In genomic region chr2:44803100-44803424, GRCh38 we compare ENCODE assay signal across 25 cellular contexts.
DNase-seq lines count a peak whose midpoint lies in the region; ATAC-seq, FAIRE-seq and TF ChIP-seq lines count a peak whose summit lies in the region.
"Had no signal": no experiment of that assay in that cellular context is flagged by ENCODE, and none has a peak within 500 bp of the region (broad histone marks: within the 10 kb centered on the region; RNA-seq: fewer than 3 reads in every experiment).

No MANE protein-coding gene starts in this region.

- peak; percentile 12 for ATAC-seq in stimulated activated naive CD8-positive, alpha-beta T cell treated with anti-CD3 and anti-CD28 coated beads, Interleukin-15, amount 100 ng/mL, for 72 hours
- ATAC-seq in stimulated activated naive CD8-positive, alpha-beta T cell treated with anti-CD3 and anti-CD28 coated beads, Interleukin-15, Interleukin-2, amounts not matched to agents 100 U/mL and 50 U/mL, for 24 hours: no peak
- no peak for ATAC-seq in naive B cell (ENCODE audit: low read depth in 2 of 2)
- no peak for ATAC-seq in GM19467 (IDR thresholded peaks at IDR 0.05; ENCODE audit: unreplicated experiment)
- ATAC-seq: esophagus mucosa, lower lobe of right lung had no signal

- WGBS in ectodermal cell, 2 experiments: 0% methylated on average over 6 to 10 of the region's 10 CpGs

- peaks cover 100% of the 10 kb centered on the region for H3K27me3 ChIP-seq in ectodermal cell (ENCODE audit: control insufficient read depth, insufficient read depth, low read length, poor library complexity, severe bottlenecking)

- peaks cover 30% of the 10 kb centered on the region for H3K4me1 ChIP-seq in ectodermal cell (ENCODE audit: control insufficient read depth, insufficient read depth, low read length)
- H3K4me1 ChIP-seq: foreskin keratinocyte had no signal

- no peak for DNase-seq in stimulated activated naive CD8-positive, alpha-beta T cell treated with anti-CD3 and anti-CD28 coated beads, Interleukin-15, amount 100 ng/mL, for 72 hours
- no peak for DNase-seq in stimulated activated naive CD8-positive, alpha-beta T cell treated with anti-CD3 and anti-CD28 coated beads, Interleukin-15, Interleukin-2, amounts not matched to agents 100 U/mL and 50 U/mL, for 24 hours
- DNase-seq in naive B cell (no peak), type B pancreatic cell (ENCODE audit: extremely low spot score, unreplicated experiment) (no peak), NCI-H146 treated with DMSO at 0.1 percent for 48 hours (lab: John Stamatoyannopoulos, UW; ENCODE audit: unreplicated experiment) (no peak), GM12891 (ENCODE audit: insufficient read length, low spot score) (no peak)
- DNase-seq: activated CD4-positive, alpha-beta T cell treated with anti-CD3 and anti-CD28 coated beads, Interleukin-2, amount 50 U/mL, for 48 hours; activated naive CD8-positive, alpha-beta T cell treated with anti-CD3 and anti-CD28 coated beads, Interleukin-2, amount 10 ng/mL, durations not matched to agents 7 days and 5 days; Calu3; effector CD8-positive, alpha-beta T cell; foreskin keratinocyte; lower lobe of right lung; NCI-H1436 treated with DMSO at 0.1 percent for 48 hours; NCI-H510A; SHP77; stimulated activated CD4-positive, alpha-beta T cell treated with anti-CD3 and anti-CD28 coated beads, Interleukin-4, amount 100 ng/mL, for 4 hours; SW 1271; T1000 had no signal

- no peak for FAIRE-seq in GM12891 (lab: Jason Lieb, UNC)
- FAIRE-seq: GM12892 had no signal

- no peak for TF ChIP-seq POLR2A in GM12891 (IDR thresholded peaks at IDR 0.05; ENCODE audit: low read depth, low read length)

- peak overlapping the region; percentile 25 for H3K4me3 ChIP-seq in ectodermal cell (ENCODE audit: insufficient read depth, low read depth, low read length)
- H3K4me3 ChIP-seq: BLaER1 treated with 17β-estradiol and CSF1 and Interleukin-3, amounts not matched to agents 10 nM and 100 nM had no signal

- H3K36me3 Mint-ChIP-seq in naive B cell: no peaks in the 10 kb centered on the region
- H3K36me3 Mint-ChIP-seq in type B pancreatic cell: no peaks in the 10 kb centered on the region
- H3K36me3 Mint-ChIP-seq: activated naive CD8-positive, alpha-beta T cell treated with anti-CD3 and anti-CD28 coated beads, Interleukin-2, amount 10 ng/mL, durations not matched to agents 7 days and 5 days had no signal

- no peaks in the 10 kb centered on the region for H3K9me3 Mint-ChIP-seq in stimulated activated naive CD8-positive, alpha-beta T cell treated with anti-CD3 and anti-CD28 coated beads, Interleukin-15, amount 100 ng/mL, for 72 hours
- peaks cover 0 to 2% (median 0%) of the 10 kb centered on the region in 7 donors for H3K9me3 Mint-ChIP-seq in naive B cell
- no peaks in the 10 kb centered on the region for H3K9me3 Mint-ChIP-seq in type B pancreatic cell
- H3K9me3 Mint-ChIP-seq: activated naive CD8-positive, alpha-beta T cell treated with anti-CD3 and anti-CD28 coated beads, Interleukin-2, amount 10 ng/mL, durations not matched to agents 7 days and 5 days; activated T-helper 2 cell treated with anti-CD3 and anti-CD28 coated beads, Interferon-gamma antibody, Interleukin-2, Interleukin-4, amounts not matched to agents 10 μg/mL and 5 μg/mL and 100 μg/mL, durations not matched to agents 14 hours and 24 hours and 36 hours had no signal

- H3K4me3 Mint-ChIP-seq in stimulated activated naive CD8-positive, alpha-beta T cell treated with anti-CD3 and anti-CD28 coated beads, Interleukin-15, amount 100 ng/mL, for 72 hours: no peak overlapping the region
- H3K4me3 Mint-ChIP-seq in naive B cell (peak overlapping the region in 6 of 8 donors; percentile 45 to 85 (median 60)), type B pancreatic cell (peak overlapping the region; percentile 70)
- H3K4me3 Mint-ChIP-seq: activated naive CD8-positive, alpha-beta T cell treated with anti-CD3 and anti-CD28 coated beads, Interleukin-2, amount 10 ng/mL, durations not matched to agents 7 days and 5 days had no signal

- no peak overlapping the region for H3K27ac Mint-ChIP-seq in stimulated activated naive CD8-positive, alpha-beta T cell treated with anti-CD3 and anti-CD28 coated beads, Interleukin-15, amount 100 ng/mL, for 72 hours
- H3K27ac Mint-ChIP-seq in naive B cell (no peak overlapping the region), type B pancreatic cell (no peak overlapping the region)
- H3K27ac Mint-ChIP-seq: activated naive CD8-positive, alpha-beta T cell treated with anti-CD3 and anti-CD28 coated beads, Interleukin-2, amount 10 ng/mL, durations not matched to agents 7 days and 5 days; activated T-helper 2 cell treated with anti-CD3 and anti-CD28 coated beads, Interferon-gamma antibody, Interleukin-2, Interleukin-4, amounts not matched to agents 10 μg/mL and 5 μg/mL and 100 μg/mL, durations not matched to agents 14 hours and 24 hours and 36 hours had no signal

- H3K36me3 ChIP-seq in ectodermal cell (ENCODE audit: control insufficient read depth, insufficient read depth, low read length): no peaks in the 10 kb centered on the region
- H3K36me3 ChIP-seq: BLaER1 treated with 17β-estradiol and CSF1 and Interleukin-3, amounts not matched to agents 10 nM and 100 nM; lower lobe of right lung had no signal

- TF ChIP-seq CTCF in type B pancreatic cell (conservative IDR thresholded peaks at IDR 0.05): no peak

- peaks cover 27% of the 10 kb centered on the region for H3K4me1 Mint-ChIP-seq in stimulated activated naive CD8-positive, alpha-beta T cell treated with anti-CD3 and anti-CD28 coated beads, Interleukin-15, amount 100 ng/mL, for 72 hours
- peaks cover 23 to 44% (median 38%) of the 10 kb centered on the region in 3 donors for H3K4me1 Mint-ChIP-seq in naive B cell
- H3K4me1 Mint-ChIP-seq in type B pancreatic cell (ENCODE audit: unreplicated experiment): peaks cover 4% of the 10 kb centered on the region

- H3K27ac ChIP-seq in ectodermal cell (ENCODE audit: insufficient read depth, low read depth, low read length, poor library complexity, severe bottlenecking): no peak overlapping the region
- H3K27ac ChIP-seq: BLaER1 treated with 17β-estradiol and CSF1 and Interleukin-3, amounts not matched to agents 10 nM and 100 nM; foreskin keratinocyte; KMS-11; lower lobe of right lung had no signal

- peaks cover 95% of the 10 kb centered on the region for H3K27me3 Mint-ChIP-seq in stimulated activated naive CD8-positive, alpha-beta T cell treated with anti-CD3 and anti-CD28 coated beads, Interleukin-15, amount 100 ng/mL, for 72 hours
- H3K27me3 Mint-ChIP-seq in naive B cell (peaks cover 79 to 85% (median 84%) of the 10 kb centered on the region in 3 donors), type B pancreatic cell (peaks cover 96% of the 10 kb centered on the region)

- H3K9me3 ChIP-seq in ectodermal cell (ENCODE audit: control insufficient read depth, low read length): no peaks in the 10 kb centered on the region
- H3K9me3 ChIP-seq: lower lobe of right lung had no signal

TF ChIP-seq in GM12891, 5 proteins besides CTCF, POLR2A, EP300 and RAD21:
- TF ChIP-seq TAF1 (IDR thresholded peaks at IDR 0.05; ENCODE audit: low read depth, low read length): no peak
- TF ChIP-seq POLR2AphosphoS5 (IDR thresholded peaks at IDR 0.05; ENCODE audit: low read depth, low read length): no peak
- no peak for TF ChIP-seq POU2F2 (IDR thresholded peaks at IDR 0.05; ENCODE audit: low read depth, low read length)
- TF ChIP-seq SPI1 (IDR thresholded peaks at IDR 0.05; ENCODE audit: low read depth, low read length): no peak
- no peak for TF ChIP-seq PAX5 (IDR thresholded peaks at IDR 0.05; ENCODE audit: insufficient read depth, low read length, severe bottlenecking)

Comparison
In these comparisons a context has a peak if more than half of its experiments do, and no peak if none do; other contexts are left out.
1. H3K4me3 Mint-ChIP-seq: peak in naive B cell (6 of 8) and type B pancreatic cell (single experiment); none in stimulated activated naive CD8-positive, alpha-beta T cell treated with anti-CD3 and anti-CD28 coated beads, Interleukin-15, amount 100 ng/mL, for 72 hours (0 of 2).